Comparison of ENCODE assay signal across 9 cellular contexts in the genomic region with DNA sequence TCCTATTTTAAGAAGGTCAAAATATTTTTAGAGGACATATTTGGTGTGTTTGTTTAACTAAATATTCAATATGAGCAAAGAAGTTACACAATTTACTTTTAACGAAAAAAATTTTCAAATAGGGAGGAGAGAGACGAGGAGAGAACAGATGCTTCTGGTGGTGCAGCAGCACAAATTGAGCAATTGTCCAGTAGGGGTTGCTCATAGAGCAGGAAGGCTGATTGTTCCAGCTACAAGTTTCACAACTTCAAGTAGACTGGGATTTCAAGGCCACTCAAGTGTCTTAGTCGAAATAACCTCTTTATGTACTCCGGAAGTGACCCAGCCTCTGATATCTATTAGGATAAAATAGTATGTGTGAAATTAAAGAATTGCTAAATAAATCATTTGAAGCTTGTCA.
DNase-seq lines count a peak whose midpoint lies in the region; TF ChIP-seq lines count a peak whose summit lies in the region.
"Had no signal": no experiment of that assay in that cellular context is flagged by ENCODE, and none has a peak within 500 bp of the region (broad histone marks: within the 10 kb centered on the region; RNA-seq: fewer than 3 reads in every experiment).

No MANE protein-coding gene starts in this region.

- H3K4me3 ChIP-seq in choroid plexus epithelial cell (ENCODE audit: low read depth, low read length), result no peak overlapping the region

- peak; percentile 72 for DNase-seq in DMS53 treated with DMSO at 0.1 percent for 48 hours (lab: John Stamatoyannopoulos, UW; ENCODE audit: unreplicated experiment)
- DNase-seq in MV-4-11 (lab: John Stamatoyannopoulos, UW), result peak; percentile 72
- DNase-seq in choroid plexus epithelial cell (ENCODE audit: low read depth), result peak; percentile 97
- DNase-seq in midbrain (lab: John Stamatoyannopoulos, UW), result peak; percentile 14
- no peak for DNase-seq in amygdala (lab: John Stamatoyannopoulos, UW)
- DNase-seq in GM20000 (ENCODE audit: low spot score), result no peak
- DNase-seq in NCI-H128 (lab: John Stamatoyannopoulos, UW; ENCODE audit: unreplicated experiment), result no peak
- no peak for DNase-seq in OCI-M2 (lab: John Stamatoyannopoulos, UW; ENCODE audit: unreplicated experiment)
- DNase-seq: stimulated activated naive CD8-positive, alpha-beta T cell treated with anti-CD3 and anti-CD28 coated beads, Interleukin-15, Interleukin-2, amounts not matched to agents 100 U/mL and 50 U/mL, for 24 hours had no signal

- TF ChIP-seq CTCF in choroid plexus epithelial cell (conservative IDR thresholded peaks at IDR 0.05; ENCODE audit: low read depth, low read length) (peak; percentile 93), GM20000 (IDR thresholded peaks at IDR 0.05; ENCODE audit: extremely low read depth, missing control alignments) (no peak)

Comparison
In these comparisons a context has a peak if more than half of its experiments do, and no peak if none do; other contexts are left out.
1. DNase-seq: peak in DMS53 treated with DMSO at 0.1 percent for 48 hours (single experiment), MV-4-11 (single experiment), choroid plexus epithelial cell (single experiment) and midbrain (single experiment); none in amygdala (0 of 56), GM20000 (single experiment), NCI-H128 (single experiment) and OCI-M2 (single experiment).